ENCODE assay signal across 8 cellular contexts in genomic region chr6:148464319-148465010, GRCh38.
DNase-seq lines count a peak whose midpoint lies in the region; ATAC-seq and TF ChIP-seq lines count a peak whose summit lies in the region.

No MANE protein-coding gene starts in this region.

- TF ChIP-seq CTCF in AG09319 (IDR thresholded peaks at IDR 0.05; ENCODE audit: low read depth, low read length), result peak; percentile 87

- DNase-seq in AG09319 (ENCODE audit: extremely low read depth, low read depth) (peak; percentile 53), NCI-H2227 (lab: John Stamatoyannopoulos, UW; ENCODE audit: unreplicated experiment) (peak; percentile 75), ecto neural progenitor cell (ENCODE audit: low spot score) (peak; percentile 71), medulla oblongata (ENCODE audit: extremely low spot score) (peak; percentile 90)
- peak; percentile 70 for DNase-seq in activated CD4-positive, alpha-beta T cell treated with anti-CD3 and anti-CD28 coated beads for 48 hours
- peak; percentile 8 to 20 for DNase-seq in stimulated activated CD8-positive, alpha-beta memory T cell treated with anti-CD3 and anti-CD28 coated beads, Interleukin-7, amount 100 ng/mL, for 1 hour (ENCODE audit: low read depth in 2 of 2)

- ATAC-seq in GM18519 (IDR thresholded peaks at IDR 0.05; ENCODE audit: low FRiP score, unreplicated experiment) (peak; percentile 85), HG03097 (IDR thresholded peaks at IDR 0.05; ENCODE audit: low FRiP score, unreplicated experiment) (peak; percentile 71)

Comparison
In these comparisons a context has a peak if more than half of its experiments do, and no peak if none do; other contexts are left out.
1. Peak in every context shown above with its lines: DNase-seq and ATAC-seq.
2. DNase-seq: peak in every context shown above with its lines; median percentile 90 in medulla oblongata; 75 in NCI-H2227; 71 in ecto neural progenitor cell; 70 in activated CD4-positive, alpha-beta T cell treated with anti-CD3 and anti-CD28 coated beads for 48 hours; 53 in AG09319; 14 in stimulated activated CD8-positive, alpha-beta memory T cell treated with anti-CD3 and anti-CD28 coated beads, Interleukin-7, amount 100 ng/mL, for 1 hour.